Comparison of ENCODE assay signal across 30 cellular contexts in the genomic region with DNA sequence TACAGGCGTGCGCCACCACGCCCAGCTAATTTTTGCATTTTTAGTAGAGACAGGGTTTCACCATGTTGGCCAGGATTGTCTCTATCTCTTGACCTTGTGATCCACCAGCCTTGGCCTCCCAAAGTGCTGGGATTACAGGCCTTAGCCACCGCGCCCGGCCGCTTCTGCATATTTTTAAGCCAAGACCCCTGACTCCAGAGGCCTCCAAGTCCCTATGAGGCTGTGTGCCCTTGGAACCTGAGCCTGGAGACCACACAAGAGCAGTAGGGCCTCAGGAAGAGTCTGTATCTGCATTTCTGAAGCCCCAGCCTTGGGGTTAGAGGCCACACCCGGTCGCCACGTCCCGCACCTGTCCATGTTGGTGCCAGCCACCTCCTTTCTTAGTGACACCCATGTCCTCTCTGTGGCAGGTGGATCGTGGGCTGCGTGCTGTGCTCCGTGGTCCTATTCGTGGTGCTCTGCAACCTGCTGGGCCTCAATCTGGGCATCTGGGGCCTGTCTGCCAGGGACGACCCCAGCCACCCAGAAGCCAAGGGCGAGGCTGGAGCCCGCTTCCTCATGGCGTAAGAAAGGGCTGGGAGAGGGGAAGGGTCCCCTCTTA. TPM values are rescaled to one million over a fixed set of nuclear protein-coding genes. Genes with fewer than 3 reads are reported as not detected.
"Had no signal": no experiment of that assay in that cellular context is flagged by ENCODE, and none has a peak within 500 bp of the region (broad histone marks: within the 10 kb centered on the region; RNA-seq: fewer than 3 reads in every experiment).

No MANE protein-coding gene starts in this region.

- ATAC-seq: activated T-cell treated with anti-CD3 and anti-CD28 coated beads, Interleukin-2, amount 50 U/mL, for 72 hours; activated T-helper 17 cell treated with anti-CD3 and anti-CD28 coated beads, Interleukin-2, amount 50 U/mL, for 72 hours; Panc1 had no signal

- H3K27me3 Mint-ChIP-seq: activated B cell treated with CpG ODN at 0.5 μM for 24 hours; activated CD4-positive, alpha-beta memory T cell treated with anti-CD3 and anti-CD28 coated beads, Interleukin-2, amount 10 ng/mL, durations not matched to agents 7 days and 5 days; activated naive CD8-positive, alpha-beta T cell treated with anti-CD3 and anti-CD28 coated beads, Interleukin-2, amount 10 ng/mL, durations not matched to agents 7 days and 5 days; activated T-helper 17 cell treated with anti-CD3 and anti-CD28 coated beads, Interleukin-2, amount 50 U/mL, for 72 hours had no signal

- H3K4me1 Mint-ChIP-seq: activated B cell treated with CpG ODN at 0.5 μM for 24 hours; activated CD4-positive, alpha-beta memory T cell treated with anti-CD3 and anti-CD28 coated beads, Interleukin-2, amount 10 ng/mL, durations not matched to agents 7 days and 5 days; activated naive CD8-positive, alpha-beta T cell treated with anti-CD3 and anti-CD28 coated beads, Interleukin-2, amount 10 ng/mL, durations not matched to agents 7 days and 5 days; activated T-helper 17 cell treated with anti-CD3 and anti-CD28 coated beads, Interleukin-2, amount 50 U/mL, for 72 hours had no signal

- H3K9me3 Mint-ChIP-seq: activated B cell treated with CpG ODN at 0.5 μM for 24 hours; activated CD4-positive, alpha-beta memory T cell treated with anti-CD3 and anti-CD28 coated beads, Interleukin-2, amount 10 ng/mL, durations not matched to agents 7 days and 5 days; activated naive CD8-positive, alpha-beta T cell treated with anti-CD3 and anti-CD28 coated beads, Interleukin-2, amount 10 ng/mL, durations not matched to agents 7 days and 5 days; activated T-cell treated with anti-CD3 and anti-CD28 coated beads, Interleukin-2, amount 50 U/mL, for 72 hours; activated T-helper 17 cell treated with anti-CD3 and anti-CD28 coated beads, Interleukin-2, amount 50 U/mL, for 72 hours had no signal

- H3K9ac ChIP-seq: KMS-11 had no signal

- H3K9me3 ChIP-seq: ascending aorta had no signal

- DNase-seq: activated B cell treated with CpG ODN at 0.5 μM for 24 hours; activated CD4-positive, alpha-beta memory T cell treated with anti-CD3 and anti-CD28 coated beads, Interleukin-2, amount 10 ng/mL, durations not matched to agents 7 days and 5 days; activated CD4-positive, alpha-beta T cell treated with anti-CD3 and anti-CD28 coated beads for 1 hour; activated CD4-positive, alpha-beta T cell treated with anti-CD3 and anti-CD28 coated beads for 48 hours; activated effector memory CD4-positive, alpha-beta T cell treated with anti-CD3 and anti-CD28 coated beads, Interleukin-2, amount 50 U/mL, for 16 hours; activated naive CD4-positive, alpha-beta T cell; activated naive CD4-positive, alpha-beta T cell treated with anti-CD3 and anti-CD28 coated beads, Interleukin-2, amount 50 U/mL, for 16 hours; activated naive CD8-positive, alpha-beta T cell treated with anti-CD3 and anti-CD28 coated beads, Interleukin-2, amount 10 ng/mL, durations not matched to agents 7 days and 5 days; activated T-cell treated with anti-CD3 and anti-CD28 coated beads, Interleukin-2, amount 50 U/mL, for 1 hour; activated T-cell treated with anti-CD3 and anti-CD28 coated beads, Interleukin-2, amount 50 U/mL, for 72 hours; amygdala; MM.1S; MV-4-11; NCI-H1092; NCI-H1436 treated with DMSO at 0.1 percent for 48 hours; NCI-H1694 treated with DMSO at 0.1 percent for 48 hours; NCI-H2029; NCI-H345; NCI-H524 treated with DMSO at 0.1 percent for 48 hours; SW 1271; T-helper 1 cell; T-helper 2 cell; T-helper 9 cell had no signal

- H3K27ac ChIP-seq: ascending aorta, cardiac muscle cell, KMS-11, VCaP had no signal

- H3K36me3 Mint-ChIP-seq: activated naive CD8-positive, alpha-beta T cell treated with anti-CD3 and anti-CD28 coated beads, Interleukin-2, amount 10 ng/mL, durations not matched to agents 7 days and 5 days had no signal

- H3K4me1 ChIP-seq: ascending aorta had no signal

- H3K4me3 Mint-ChIP-seq: activated B cell treated with CpG ODN at 0.5 μM for 24 hours; activated CD4-positive, alpha-beta memory T cell treated with anti-CD3 and anti-CD28 coated beads, Interleukin-2, amount 10 ng/mL, durations not matched to agents 7 days and 5 days; activated naive CD8-positive, alpha-beta T cell treated with anti-CD3 and anti-CD28 coated beads, Interleukin-2, amount 10 ng/mL, durations not matched to agents 7 days and 5 days; activated T-cell treated with anti-CD3 and anti-CD28 coated beads, Interleukin-2, amount 50 U/mL, for 72 hours; activated T-helper 17 cell treated with anti-CD3 and anti-CD28 coated beads, Interleukin-2, amount 50 U/mL, for 72 hours had no signal

- H3K27ac Mint-ChIP-seq: activated B cell treated with CpG ODN at 0.5 μM for 24 hours; activated CD4-positive, alpha-beta memory T cell treated with anti-CD3 and anti-CD28 coated beads, Interleukin-2, amount 10 ng/mL, durations not matched to agents 7 days and 5 days; activated naive CD8-positive, alpha-beta T cell treated with anti-CD3 and anti-CD28 coated beads, Interleukin-2, amount 10 ng/mL, durations not matched to agents 7 days and 5 days; activated T-cell treated with anti-CD3 and anti-CD28 coated beads, Interleukin-2, amount 50 U/mL, for 72 hours; activated T-helper 17 cell treated with anti-CD3 and anti-CD28 coated beads, Interleukin-2, amount 50 U/mL, for 72 hours had no signal

- H3K27me3 ChIP-seq: ascending aorta, cardiac muscle cell had no signal

- H3K4me3 ChIP-seq: ascending aorta, cardiac muscle cell had no signal

- H3K36me3 ChIP-seq: ascending aorta, cardiac muscle cell had no signal

RNA-seq across cellular contexts. Expression of a gene that starts 5.3 kb away (rescaled TPM):
- total RNA-seq: ascending aorta had no signal

RNA-seq across cellular contexts. Expression of a gene that starts 17.6 kb away (rescaled TPM):
- total RNA-seq: activated B cell treated with CpG ODN at 0.5 μM for 24 hours; activated CD4-positive, alpha-beta memory T cell treated with anti-CD3 and anti-CD28 coated beads, Interleukin-2, amount 10 ng/mL, durations not matched to agents 7 days and 5 days; activated CD8-positive, alpha-beta memory T cell treated with anti-CD3 and anti-CD28 coated beads for 36 hours; activated naive CD8-positive, alpha-beta T cell treated with anti-CD3 and anti-CD28 coated beads, Interleukin-2, amount 10 ng/mL, durations not matched to agents 7 days and 5 days; activated T-cell treated with anti-CD3 and anti-CD28 coated beads, Interleukin-2, amount 50 U/mL, for 72 hours; activated T-helper 17 cell treated with anti-CD3 and anti-CD28 coated beads, Interleukin-2, amount 50 U/mL, for 72 hours had no signal
